15 cellular contexts compared by ENCODE assay signal in the genomic region with DNA sequence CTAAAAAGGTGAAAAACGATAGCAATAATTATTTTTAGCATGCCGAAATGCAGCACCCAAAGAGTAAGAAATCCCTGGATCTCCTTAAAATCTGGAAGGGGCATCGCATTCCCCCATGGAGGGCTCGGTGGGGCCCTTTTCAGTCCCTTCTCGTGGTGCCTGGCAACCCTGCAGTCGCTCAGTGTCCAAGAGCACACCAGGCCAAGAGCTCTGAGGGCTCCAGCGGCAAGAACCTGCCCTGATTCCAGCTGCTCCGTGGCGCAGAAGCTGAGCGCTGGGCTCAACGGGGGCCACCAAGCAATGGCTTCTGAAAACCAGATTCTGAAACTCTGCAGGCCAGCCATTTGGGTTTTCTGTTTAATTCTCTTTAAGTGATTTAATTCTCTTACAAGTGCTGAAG.
DNase-seq lines count a peak whose midpoint lies in the region; ATAC-seq, FAIRE-seq and TF ChIP-seq lines count a peak whose summit lies in the region.
"Had no signal": no experiment of that assay in that cellular context is flagged by ENCODE, and none has a peak within 500 bp of the region (broad histone marks: within the 10 kb centered on the region; RNA-seq: fewer than 3 reads in every experiment).

No MANE protein-coding gene starts in this region.

- 53 to 54% methylated on average over 11 of the region's 11 CpGs for WGBS in pancreas, 2 donors

- H3K79me2 ChIP-seq in ACC112 (ENCODE audit: control insufficient read depth, insufficient read depth, low read length, unreplicated experiment), result no peaks in the 10 kb centered on the region

- ATAC-seq in left ventricle myocardium superior, result peak; percentile 74
- ATAC-seq in pancreas, result peak; percentile 39 to 57 (median 50)
- ATAC-seq in GM19324 (IDR thresholded peaks at IDR 0.05; ENCODE audit: low FRiP score, unreplicated experiment), result no peak
- no peak for ATAC-seq in HG03457 (IDR thresholded peaks at IDR 0.05; ENCODE audit: unreplicated experiment)

- no peak for DNase-seq in RWPE1 (ENCODE audit: low spot score)
- peak; percentile 63 for DNase-seq in left ventricle myocardium superior
- peak in 1 of 6 donors; percentile 11 for DNase-seq in pancreas
- no peak for DNase-seq in SW 1271 (lab: John Stamatoyannopoulos, UW)
- no peak for DNase-seq in NCI-H1048 (lab: John Stamatoyannopoulos, UW)
- DNase-seq: activated naive CD4-positive, alpha-beta T cell treated with anti-CD3 and anti-CD28 coated beads, Interleukin-2, amount 10 ng/mL, durations not matched to agents 7 days and 5 days; central memory CD4-positive, alpha-beta T cell; naive B cell; NCI-H2171 had no signal

- POLR2A ChIA-PET in RWPE1 (lab: Yijun Ruan, JAX; ENCODE audit: low non-redundant PET), result no interaction called here

- H3K27me3 ChIP-seq in ACC112 (ENCODE audit: insufficient read depth, low read length), result no peaks in the 10 kb centered on the region
- H3K27me3 ChIP-seq in pancreas, result no peaks in the 10 kb centered on the region

- CTCF ChIA-PET in RWPE1 (lab: Yijun Ruan, JAX), result interaction anchor here (0.5 to 2.1 kb wide), 12 partner anchors 9 to 801 kb away, joined by 3 to 5 read pairs (median 4); no protein-coding TSS in a partner anchor

- H3K9me3 ChIP-seq in pancreas, result no peaks in the 10 kb centered on the region

- no peak overlapping the region for H2AFZ ChIP-seq in ACC112 (ENCODE audit: low read length, unreplicated experiment)

- no peak; the same call in 1 of the 2 replicates for TF ChIP-seq CTCF in RWPE1 (conservative IDR thresholded peaks at IDR 0.05; ENCODE audit: low read depth)
- TF ChIP-seq CTCF in pancreas (IDR thresholded peaks at IDR 0.05), result no peak

- intact Hi-C loops in left ventricle myocardium superior (cut with micrococcal nuclease) (no loop called here), pancreas (cut with DNase I) (no loop called here)

- no peak for FAIRE-seq in pancreas (lab: Jason Lieb, UNC)
- FAIRE-seq: H1 had no signal

- peak overlapping the region; percentile 77; the same call in 1 of the 2 replicates for H3K27ac ChIP-seq in ACC112 (ENCODE audit: low read depth, low read length)
- peak overlapping the region; percentile 21 for H3K27ac ChIP-seq in RWPE1
- H3K27ac ChIP-seq in pancreas, result peak overlapping the region in 3 of 4 donors; percentile 19 to 64 (median 25)
- H3K27ac ChIP-seq: epithelial cell of prostate, SK-N-MC had no signal

- H3K4me1 ChIP-seq in ACC112 (ENCODE audit: control insufficient read depth, insufficient read depth, low read length, unreplicated experiment) (peaks cover 45% of the 10 kb centered on the region), pancreas (peaks cover 0 to 10% (median 0%) of the 10 kb centered on the region in 3 donors)

- H3K36me3 ChIP-seq in ACC112 (ENCODE audit: insufficient read depth, low read length) (no peaks in the 10 kb centered on the region), pancreas (no peaks in the 10 kb centered on the region)

- H3K4me3 ChIP-seq in ACC112 (ENCODE audit: low read depth, low read length) (no peak overlapping the region), pancreas (peak overlapping the region in 1 of 4 donors; percentile 20)
- H3K4me3 ChIP-seq: SK-N-MC had no signal

Comparison
In these comparisons a context has a peak if more than half of its experiments do, and no peak if none do; other contexts are left out.
1. H3K27ac ChIP-seq: peak in every context shown above with its lines; median percentile 77 in ACC112; 25 in pancreas; 21 in RWPE1.
2. ATAC-seq: peak in left ventricle myocardium superior (single experiment) and pancreas (4 of 4); none in GM19324 (single experiment) and HG03457 (single experiment).